22 cellular contexts compared by ENCODE assay signal in the genomic region with DNA sequence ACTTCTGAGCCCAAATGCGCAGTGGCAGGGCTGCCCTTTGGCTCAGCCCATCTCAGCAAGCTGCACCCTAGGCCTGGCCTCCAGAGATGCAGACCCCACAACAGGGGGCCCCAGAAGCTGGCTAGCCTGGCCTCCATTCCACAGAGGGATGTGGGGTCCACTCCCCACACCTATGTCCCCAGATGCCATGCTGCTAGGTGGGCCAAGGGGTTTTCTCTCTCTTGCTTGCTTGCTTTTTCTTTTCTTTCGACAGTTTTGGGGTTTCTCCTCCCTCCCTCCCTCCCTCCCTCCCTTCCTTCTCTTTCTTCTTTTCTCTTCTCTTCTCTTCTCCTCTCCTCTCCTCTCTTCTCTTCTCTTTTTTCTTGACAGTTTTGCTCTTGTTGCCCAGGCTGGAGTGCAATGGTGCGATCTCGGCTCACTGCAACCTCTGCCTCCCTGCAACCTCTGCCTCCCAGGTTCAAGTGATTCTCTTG. TPM values are rescaled to one million over a fixed set of nuclear protein-coding genes. Genes with fewer than 3 reads are reported as not detected.
A peak's percentile ranks its signal among the peaks of the same experiment; 100 is the strongest.
DNase-seq lines count a peak whose midpoint lies in the region; ATAC-seq, FAIRE-seq and TF ChIP-seq lines count a peak whose summit lies in the region.
"Had no signal": no experiment of that assay in that cellular context is flagged by ENCODE, and none has a peak within 500 bp of the region (broad histone marks: within the 10 kb centered on the region; RNA-seq: fewer than 3 reads in every experiment).

No MANE protein-coding gene starts in this region.

- FAIRE-seq in D721Med (lab: Jason Lieb, UNC): no peak
- FAIRE-seq: GM12892, GM19239 had no signal

- H3K4me1 Mint-ChIP-seq in T-cell (peaks cover 19 to 31% (median 23%) of the 10 kb centered on the region in 3 donors), mesothelial cell of epicardium (peaks cover 10% of the 10 kb centered on the region)

- H3K36me3 ChIP-seq in left lung: peaks cover 0 to 10% of the 10 kb centered on the region in 2 donors
- peaks cover 0 to 25% (median 12%) of the 10 kb centered on the region in 4 donors for H3K36me3 ChIP-seq in sigmoid colon
- H3K36me3 ChIP-seq: BLaER1 had no signal

- peaks cover 6 to 36% of the 10 kb centered on the region in 2 donors for H3K27me3 Mint-ChIP-seq in T-cell
- H3K27me3 Mint-ChIP-seq in mesothelial cell of epicardium (ENCODE audit: low read depth): peaks cover 16% of the 10 kb centered on the region

- H3K27ac ChIP-seq in left lung (no peak overlapping the region), sigmoid colon (no peak overlapping the region)
- H3K27ac ChIP-seq: BLaER1 had no signal

- no peaks in the 10 kb centered on the region for H3K36me3 Mint-ChIP-seq in T-cell
- peaks cover 22% of the 10 kb centered on the region for H3K36me3 Mint-ChIP-seq in mesothelial cell of epicardium
- H3K36me3 Mint-ChIP-seq: CD8-positive, alpha-beta T cell had no signal

- H3K27me3 ChIP-seq in left lung: peaks cover 9 to 97% of the 10 kb centered on the region in 2 donors
- H3K27me3 ChIP-seq in sigmoid colon: peaks cover 0 to 14% (median 10%) of the 10 kb centered on the region in 3 donors

- POLR2A ChIA-PET in T-cell (lab: Charles Lee): no interaction called here

- intact Hi-C loops in left lung (cut with DNase I): loop anchor here in 1 of 2 donors (10.0 kb wide), 1 partner anchor 67 kb away; the partner anchor contains the start of gene KLHL22
- intact Hi-C loops in sigmoid colon (cut with DNase I): no loop called here

- DNase-seq in D721Med (ENCODE audit: insufficient read length, low spot score): peak; percentile 8
- no peak for DNase-seq in T-cell
- DNase-seq in left lung: peak; percentile 16 to 31
- peak; percentile 29 for DNase-seq in sigmoid colon
- no peak for DNase-seq in Ammon's horn (ENCODE audit: low spot score)
- no peak for DNase-seq in SKM-1 treated with dmso at 0.1 percent for 144 hours (lab: John Stamatoyannopoulos, UW; ENCODE audit: unreplicated experiment)
- no peak for DNase-seq in mesothelial cell of epicardium (ENCODE audit: low spot score in 2 of 2, unreplicated experiment in 2 of 2)
- no peak for DNase-seq in effector CD8-positive, alpha-beta T cell (lab: John Stamatoyannopoulos, UW)
- DNase-seq: CD8-positive, alpha-beta T cell; DMS153; H7; MM.1S; NCI-H1048; NCI-H1436; NCI-H187 treated with DMSO at 0.1 percent for 48 hours; NCI-H2107; NCI-H446 treated with DMSO at 0.1 percent for 48 hours; NCI-H526 treated with DMSO at 0.1 percent for 48 hours; Right ventricle myocardium superior had no signal

- no peak overlapping the region for H3K27ac Mint-ChIP-seq in T-cell
- H3K27ac Mint-ChIP-seq in mesothelial cell of epicardium: no peak overlapping the region
- H3K27ac Mint-ChIP-seq: CD8-positive, alpha-beta T cell had no signal

- peaks cover 14 to 47% of the 10 kb centered on the region in 2 donors for H3K4me1 ChIP-seq in left lung
- H3K4me1 ChIP-seq in sigmoid colon: peaks cover 0 to 47% (median 40%) of the 10 kb centered on the region in 4 donors

- peak overlapping the region in 2 of 3 donors; percentile 31 to 89 for H3K4me3 Mint-ChIP-seq in T-cell
- H3K4me3 Mint-ChIP-seq in mesothelial cell of epicardium: no peak overlapping the region

- H3K9me3 Mint-ChIP-seq in T-cell (no peaks in the 10 kb centered on the region), mesothelial cell of epicardium (no peaks in the 10 kb centered on the region)
- H3K9me3 Mint-ChIP-seq: CD8-positive, alpha-beta T cell had no signal

- H3K4me3 ChIP-seq in left lung (no peak overlapping the region), sigmoid colon (no peak overlapping the region)

- TF ChIP-seq EP300 in sigmoid colon (IDR thresholded peaks at IDR 0.05): no peak

- 96 to 97% methylated on average over 4 of the region's 4 CpGs for WGBS in sigmoid colon, 2 donors

- H3K9me3 ChIP-seq in left lung (no peaks in the 10 kb centered on the region), sigmoid colon (no peaks in the 10 kb centered on the region)

- no peak for TF ChIP-seq POLR2A in sigmoid colon (IDR thresholded peaks at IDR 0.05)

- CTCF ChIA-PET in T-cell (lab: Charles Lee): interaction anchor here in 1 of 2 donors (1.5 kb wide), 1 partner anchor 32 kb away, joined by 12 read pairs; no protein-coding TSS in a partner anchor

- ATAC-seq in T-cell (replicated peaks in 1 of 4) (no peak), left lung (no peak)
- ATAC-seq: CD8-positive, alpha-beta T cell had no signal

- no peak for TF ChIP-seq CTCF in D721Med (IDR thresholded peaks at IDR 0.05; ENCODE audit: insufficient read depth, missing control alignments)
- TF ChIP-seq CTCF in left lung (IDR thresholded peaks at IDR 0.05): no peak
- no peak for TF ChIP-seq CTCF in sigmoid colon (IDR thresholded peaks at IDR 0.05)
- TF ChIP-seq CTCF in mesothelial cell of epicardium (IDR thresholded peaks at IDR 0.05; ENCODE audit: unreplicated experiment): no peak

RNA-seq across cellular contexts. Expression of gene SCARF2, which starts 9.6 kb away (rescaled TPM):
- total RNA-seq in T-cell (1 to 10 TPM; 1.6 to 3.1 (median 2.9) TPM), left lung (10 to 100 TPM; 22.9 to 24.1 TPM), sigmoid colon (10 to 100 TPM in 3 of 4 donors, 1 to 10 TPM in 1; 6.4 to 12.8 (median 10.4) TPM), mesothelial cell of epicardium (45.7 to 47.2 TPM (median 46.8 TPM) in 3 replicates)
- 1 to 10 TPM in 1 of 3 donors, under 1 TPM in 2; under 0.01 to 1.9 (median 0.46) TPM for polyA plus RNA-seq in sigmoid colon

RNA-seq across cellular contexts. Expression of gene ZNF74, which starts 34.0 kb away (rescaled TPM):
- total RNA-seq in T-cell (10 to 100 TPM in 3 of 5 donors, 1 to 10 TPM in 2; 6.8 to 19.7 (median 17.3) TPM), left lung (10 to 100 TPM; 11.0 to 13.5 TPM), sigmoid colon (10 to 100 TPM; 11.4 to 18.8 (median 15.2) TPM), mesothelial cell of epicardium (36.8 to 38.3 TPM (median 38.1 TPM) in 3 replicates)
- 1 to 10 TPM; 1.4 to 4.8 (median 2.4) TPM for polyA plus RNA-seq in sigmoid colon

Comparison
In these comparisons a context has a peak if more than half of its experiments do, and no peak if none do; other contexts are left out.
1. DNase-seq: peak in D721Med (single experiment), left lung (2 of 2) and sigmoid colon (single experiment); none in T-cell (0 of 34), Ammon's horn (single experiment), SKM-1 treated with dmso at 0.1 percent for 144 hours (single experiment), mesothelial cell of epicardium (0 of 2) and effector CD8-positive, alpha-beta T cell (single experiment).